ENCODE assay signal across 13 cellular contexts in the genomic region with DNA sequence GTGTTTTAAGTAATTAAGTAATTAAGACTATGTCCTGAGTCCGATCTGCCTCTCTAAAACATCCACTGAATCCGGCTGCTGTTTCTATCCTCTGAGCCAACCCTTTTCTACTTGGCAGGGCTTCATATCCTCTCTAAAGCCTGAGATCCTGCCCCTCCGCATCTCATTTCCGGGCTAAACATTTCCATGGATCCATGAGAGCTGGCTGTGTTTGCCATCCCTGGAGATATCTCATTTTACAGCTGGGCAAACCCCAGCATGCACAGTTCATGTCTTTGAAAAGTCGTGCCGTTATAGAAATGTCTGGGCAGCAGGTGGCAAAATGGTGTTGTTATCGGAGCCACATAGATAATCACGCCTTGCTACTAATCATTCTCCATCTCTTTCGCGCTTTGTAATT.
DNase-seq lines count a peak whose midpoint lies in the region; ATAC-seq lines count a peak whose summit lies in the region.
"Had no signal": no experiment of that assay in that cellular context is flagged by ENCODE, and none has a peak within 500 bp of the region (broad histone marks: within the 10 kb centered on the region; RNA-seq: fewer than 3 reads in every experiment).

No MANE protein-coding gene starts in this region.

- intact Hi-C loops in sciatic nerve (cut with DNase I): no loop called here

- DNase-seq in M059J (ENCODE audit: low read depth) (peak; percentile 71), NCI-H2081 (lab: John Stamatoyannopoulos, UW) (peak; percentile 87 to 97), NCI-H748 (lab: John Stamatoyannopoulos, UW; ENCODE audit: unreplicated experiment) (peak; percentile 98), sciatic nerve (ENCODE audit: low spot score) (no peak), DMS53 treated with DMSO at 0.1 percent for 48 hours (lab: John Stamatoyannopoulos, UW; ENCODE audit: unreplicated experiment) (no peak), AG08395 (ENCODE audit: low spot score) (no peak), DMS114 treated with DMSO at 0.1 percent for 48 hours (lab: John Stamatoyannopoulos, UW; ENCODE audit: unreplicated experiment) (no peak)
- DNase-seq: activated CD4-positive, alpha-beta T cell treated with anti-CD3 and anti-CD28 coated beads, Interleukin-2, amount 50 U/mL, for 4 hours; activated T-cell treated with anti-CD3 and anti-CD28 coated beads, Interleukin-2, amount 50 U/mL, for 1 hour; CD4-positive, alpha-beta T cell; dorsolateral prefrontal cortex; MV-4-11; OCI-M1 had no signal

- peak; percentile 68 for ATAC-seq in sciatic nerve

Comparison
In these comparisons a context has a peak if more than half of its experiments do, and no peak if none do; other contexts are left out.
1. DNase-seq: peak in M059J (single experiment), NCI-H2081 (2 of 2) and NCI-H748 (single experiment); none in sciatic nerve (single experiment), DMS53 treated with DMSO at 0.1 percent for 48 hours (single experiment), AG08395 (single experiment) and DMS114 treated with DMSO at 0.1 percent for 48 hours (single experiment).